Comparison of ENCODE assay signal across 10 cellular contexts in genomic region chr18:7945882-7946281, GRCh38.
DNase-seq lines count a peak whose midpoint lies in the region; ATAC-seq and TF ChIP-seq lines count a peak whose summit lies in the region.
"Had no signal": no experiment of that assay in that cellular context is flagged by ENCODE, and none has a peak within 500 bp of the region (broad histone marks: within the 10 kb centered on the region; RNA-seq: fewer than 3 reads in every experiment).

No MANE protein-coding gene starts in this region.

- H3K4me2 ChIP-seq in osteoblast (ENCODE audit: insufficient read depth, low read length), result peak overlapping the region; percentile 73

- H3K4me3 ChIP-seq in Peyer's patch (no peak overlapping the region), epithelial cell of proximal tubule (ENCODE audit: low read depth, low read length) (peak overlapping the region; percentile 63), osteoblast (ENCODE audit: insufficient read depth, low read length) (no peak overlapping the region)
- H3K4me3 ChIP-seq: SJCRH30 had no signal

- TF ChIP-seq POLR2A in Peyer's patch (IDR thresholded peaks at IDR 0.05) (no peak), erythroblast (IDR thresholded peaks at IDR 0.05; ENCODE audit: low read length) (no peak)

- H2AFZ ChIP-seq in osteoblast (ENCODE audit: low read length), result no peak overlapping the region

- H3K4me1 ChIP-seq in Peyer's patch (peaks cover 0 to 19% (median 0%) of the 10 kb centered on the region in 4 donors), osteoblast (ENCODE audit: insufficient read depth, low read length) (peaks cover 26% of the 10 kb centered on the region)

- no peak for ATAC-seq in GM18868 (IDR thresholded peaks at IDR 0.05; ENCODE audit: unreplicated experiment)
- ATAC-seq in stimulated activated naive CD8-positive, alpha-beta T cell treated with anti-CD3 and anti-CD28 coated beads, Interleukin-15, Interleukin-2, amounts not matched to agents 100 U/mL and 50 U/mL, for 24 hours, result no peak

- TF ChIP-seq CTCF in Peyer's patch (IDR thresholded peaks at IDR 0.05) (no peak), epithelial cell of proximal tubule (conservative IDR thresholded peaks at IDR 0.05; ENCODE audit: low read depth, low read length) (no peak), osteoblast (IDR thresholded peaks at IDR 0.05; ENCODE audit: extremely low read depth, low read depth, low read length) (no peak)

- no peaks in the 10 kb centered on the region for H4K20me1 ChIP-seq in osteoblast (ENCODE audit: insufficient read depth, low read length)

- no peaks in the 10 kb centered on the region for H3K79me2 ChIP-seq in osteoblast (ENCODE audit: insufficient read depth, low read length)

- peak; percentile 97 for DNase-seq in EH (ENCODE audit: low read depth)
- peak in 1 of 3 donors; percentile 69 for DNase-seq in Peyer's patch
- DNase-seq in epithelial cell of proximal tubule (ENCODE audit: low read depth), result peak; percentile 89
- DNase-seq in osteoblast (ENCODE audit: insufficient read length, low spot score, missing footprints), result peak; percentile 89
- DNase-seq in stimulated activated CD4-positive, alpha-beta T cell treated with anti-CD3 and anti-CD28 coated beads, Interleukin-2, amount 100 ng/mL, for 24 hours, result no peak
- DNase-seq in stimulated activated naive CD8-positive, alpha-beta T cell treated with anti-CD3 and anti-CD28 coated beads, Interleukin-15, Interleukin-2, amounts not matched to agents 100 U/mL and 50 U/mL, for 24 hours, result no peak
- no peak for DNase-seq in erythroblast (lab: John Stamatoyannopoulos, UW)
- DNase-seq: activated effector memory CD4-positive, alpha-beta T cell treated with Interleukin-2 at 50 U/mL for 16 hours had no signal

- H3K9me3 ChIP-seq in Peyer's patch (no peaks in the 10 kb centered on the region), osteoblast (ENCODE audit: low read depth, low read length) (no peaks in the 10 kb centered on the region)
- H3K9me3 ChIP-seq: SJCRH30 had no signal

- H3K27ac ChIP-seq in Peyer's patch, result peak overlapping the region in 3 of 4 donors; percentile 15 to 82 (median 71)
- peak overlapping the region; percentile 56 for H3K27ac ChIP-seq in osteoblast (ENCODE audit: low read depth, low read length)

- H3K27me3 ChIP-seq in Peyer's patch (no peaks in the 10 kb centered on the region), osteoblast (ENCODE audit: insufficient read depth, low read length) (no peaks in the 10 kb centered on the region)
- H3K27me3 ChIP-seq: SJCRH30 had no signal

- H3K36me3 ChIP-seq in Peyer's patch, result no peaks in the 10 kb centered on the region
- no peaks in the 10 kb centered on the region for H3K36me3 ChIP-seq in osteoblast (ENCODE audit: insufficient read depth, low read length)
- H3K36me3 ChIP-seq: SJCRH30 had no signal

Comparison
In these comparisons a context has a peak if more than half of its experiments do, and no peak if none do; other contexts are left out.
1. DNase-seq: peak in EH (single experiment), epithelial cell of proximal tubule (single experiment) and osteoblast (single experiment); none in stimulated activated CD4-positive, alpha-beta T cell treated with anti-CD3 and anti-CD28 coated beads, Interleukin-2, amount 100 ng/mL, for 24 hours (0 of 2), stimulated activated naive CD8-positive, alpha-beta T cell treated with anti-CD3 and anti-CD28 coated beads, Interleukin-15, Interleukin-2, amounts not matched to agents 100 U/mL and 50 U/mL, for 24 hours (single experiment) and erythroblast (0 of 2).